22 cellular contexts compared by ENCODE assay signal in genomic region chr7:36408589-36408988, GRCh38. TPM values are rescaled to one million over a fixed set of nuclear protein-coding genes. Genes with fewer than 3 reads are reported as not detected.
A peak's percentile ranks its signal among the peaks of the same experiment; 100 is the strongest.
DNase-seq lines count a peak whose midpoint lies in the region; ATAC-seq lines count a peak whose summit lies in the region.
"Had no signal": no experiment of that assay in that cellular context is flagged by ENCODE, and none has a peak within 500 bp of the region (broad histone marks: within the 10 kb centered on the region; RNA-seq: fewer than 3 reads in every experiment).

No MANE protein-coding gene starts in this region.

- ATAC-seq in HG03139 (IDR thresholded peaks at IDR 0.05; ENCODE audit: unreplicated experiment): no peak
- ATAC-seq in HG02870 (IDR thresholded peaks at IDR 0.05; ENCODE audit: unreplicated experiment): no peak
- ATAC-seq: activated naive CD4-positive, alpha-beta T cell treated with anti-CD3 and anti-CD28 coated beads, Interleukin-2, amount 50 U/mL, for 72 hours; HepG2 had no signal

- no peaks in the 10 kb centered on the region for H3K9me3 Mint-ChIP-seq in activated CD4-positive, alpha-beta memory T cell treated with anti-CD3 and anti-CD28 coated beads, Interleukin-2, amount 10 ng/mL, durations not matched to agents 7 days and 5 days
- H3K9me3 Mint-ChIP-seq: activated naive CD4-positive, alpha-beta T cell treated with anti-CD3 and anti-CD28 coated beads, Interleukin-2, amount 50 U/mL, for 72 hours; central memory CD8-positive, alpha-beta T cell; T-helper 2 cell treated with Interferon-gamma antibody and Interleukin-4, amounts not matched to agents 5 μg/mL and 100 μg/mL, for 36 hours had no signal

- POLR2A ChIA-PET in activated CD4-positive, alpha-beta memory T cell treated with anti-CD3 and anti-CD28 coated beads, Interleukin-2, amount 10 ng/mL, durations not matched to agents 7 days and 5 days (lab: Charles Lee): no interaction called here

- CTCF ChIA-PET in activated CD4-positive, alpha-beta memory T cell treated with anti-CD3 and anti-CD28 coated beads, Interleukin-2, amount 10 ng/mL, durations not matched to agents 7 days and 5 days (lab: Charles Lee): no interaction called here

- H3K27me3 Mint-ChIP-seq in activated CD4-positive, alpha-beta memory T cell treated with anti-CD3 and anti-CD28 coated beads, Interleukin-2, amount 10 ng/mL, durations not matched to agents 7 days and 5 days: no peaks in the 10 kb centered on the region
- H3K27me3 Mint-ChIP-seq: central memory CD8-positive, alpha-beta T cell had no signal

- H3K4me1 Mint-ChIP-seq in activated CD4-positive, alpha-beta memory T cell treated with anti-CD3 and anti-CD28 coated beads, Interleukin-2, amount 10 ng/mL, durations not matched to agents 7 days and 5 days: peaks cover 18% of the 10 kb centered on the region

- no peaks in the 10 kb centered on the region for H3K27me3 ChIP-seq in layer of hippocampus (ENCODE audit: control insufficient read depth, insufficient read depth, low read length)

- H3K27ac Mint-ChIP-seq in activated CD4-positive, alpha-beta memory T cell treated with anti-CD3 and anti-CD28 coated beads, Interleukin-2, amount 10 ng/mL, durations not matched to agents 7 days and 5 days: no peak overlapping the region
- H3K27ac Mint-ChIP-seq: activated naive CD4-positive, alpha-beta T cell treated with anti-CD3 and anti-CD28 coated beads, Interleukin-2, amount 50 U/mL, for 72 hours; T-helper 2 cell treated with Interferon-gamma antibody and Interleukin-4, amounts not matched to agents 5 μg/mL and 100 μg/mL, for 36 hours had no signal

- DNase-seq in DMS153 treated with DMSO at 0.1 percent for 48 hours (lab: John Stamatoyannopoulos, UW; ENCODE audit: unreplicated experiment): peak; percentile 49
- peak; percentile 5 for DNase-seq in NCI-H1436 treated with DMSO at 0.1 percent for 48 hours (lab: John Stamatoyannopoulos, UW)
- DNase-seq in activated CD4-positive, alpha-beta memory T cell treated with anti-CD3 and anti-CD28 coated beads, Interleukin-2, amount 10 ng/mL, durations not matched to agents 7 days and 5 days: no peak
- DNase-seq in SKM-1 (lab: John Stamatoyannopoulos, UW; ENCODE audit: unreplicated experiment): no peak
- DNase-seq: activated CD4-positive, alpha-beta T cell treated with anti-CD3 and anti-CD28 coated beads for 4 hours; AML-193; DMS53; GOT3; head of caudate nucleus; mucosa of descending colon; NCI-H524 treated with DMSO at 0.1 percent for 48 hours; stimulated activated naive CD4-positive, alpha-beta T cell treated with Interleukin-2 at 50 U/mL for 16 hours had no signal

- H3K4me3 Mint-ChIP-seq in activated CD4-positive, alpha-beta memory T cell treated with anti-CD3 and anti-CD28 coated beads, Interleukin-2, amount 10 ng/mL, durations not matched to agents 7 days and 5 days: no peak overlapping the region
- H3K4me3 Mint-ChIP-seq: central memory CD8-positive, alpha-beta T cell; T-helper 2 cell treated with Interferon-gamma antibody and Interleukin-4, amounts not matched to agents 5 μg/mL and 100 μg/mL, for 36 hours had no signal

- H3K27ac ChIP-seq in angular gyrus (ENCODE audit: low read depth, low read length) (peak overlapping the region; percentile 76), layer of hippocampus (ENCODE audit: low read depth, low read length) (peak overlapping the region; percentile 50)
- H3K27ac ChIP-seq: RWPE1, skin epidermis had no signal

- H3K36me3 Mint-ChIP-seq in activated CD4-positive, alpha-beta memory T cell treated with anti-CD3 and anti-CD28 coated beads, Interleukin-2, amount 10 ng/mL, durations not matched to agents 7 days and 5 days (ENCODE audit: low read depth): peaks cover 38% of the 10 kb centered on the region

RNA-seq across cellular contexts. Expression of gene ANLN, which starts 18.9 kb away (rescaled TPM):
- 10 to 100 TPM; 65.1 to 69.0 TPM for total RNA-seq in activated CD4-positive, alpha-beta memory T cell treated with anti-CD3 and anti-CD28 coated beads, Interleukin-2, amount 10 ng/mL, durations not matched to agents 7 days and 5 days

Comparison
In these comparisons a context has a peak if more than half of its experiments do, and no peak if none do; other contexts are left out.
1. DNase-seq: peak in DMS153 treated with DMSO at 0.1 percent for 48 hours (single experiment) and NCI-H1436 treated with DMSO at 0.1 percent for 48 hours (single experiment); none in activated CD4-positive, alpha-beta memory T cell treated with anti-CD3 and anti-CD28 coated beads, Interleukin-2, amount 10 ng/mL, durations not matched to agents 7 days and 5 days (single experiment) and SKM-1 (single experiment).